26 cellular contexts compared by ENCODE assay signal in the genomic region with DNA sequence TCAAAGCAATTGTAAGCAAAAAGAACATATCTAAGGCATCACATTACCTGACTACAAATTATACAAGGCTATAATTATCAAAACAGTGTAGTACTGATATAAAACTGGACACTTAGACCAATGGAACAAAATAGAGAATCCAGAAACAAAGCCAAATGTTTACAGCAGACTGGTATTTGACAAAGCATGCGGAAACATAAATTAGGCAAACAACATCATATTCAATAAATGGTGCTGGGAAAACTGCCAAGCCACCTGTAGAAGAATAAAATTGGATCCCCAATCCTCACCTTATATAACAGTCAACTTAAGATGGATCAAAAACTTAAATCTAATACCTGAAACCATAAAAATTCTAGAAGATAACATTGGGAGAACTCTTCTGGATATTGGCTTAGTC.
"Had no signal": no experiment of that assay in that cellular context is flagged by ENCODE, and none has a peak within 500 bp of the region (broad histone marks: within the 10 kb centered on the region; RNA-seq: fewer than 3 reads in every experiment).

No MANE protein-coding gene starts in this region.

- H3K9me3 Mint-ChIP-seq: nephron progenitor cell had no signal

- H3K27ac ChIP-seq: adrenal gland, body of pancreas, esophagus muscularis mucosa, neutrophil, right lobe of liver, testis, transverse colon had no signal

- ATAC-seq: activated CD8-positive, alpha-beta memory T cell treated with anti-CD3 and anti-CD28 coated beads, Interleukin-2, amount 10 ng/mL, durations not matched to agents 7 days and 5 days; activated CD8-positive, alpha-beta T cell treated with anti-CD3 and anti-CD28 coated beads, Interleukin-2, amount 10 ng/mL, durations not matched to agents 7 days and 5 days; activated T-cell treated with anti-CD3 and anti-CD28 coated beads, Interleukin-2, amount 50 U/mL, for 72 hours; body of pancreas; left colon; right lobe of liver; stimulated activated naive CD8-positive, alpha-beta T cell treated with anti-CD3 and anti-CD28 coated beads, Interleukin-15, Interleukin-2, amounts not matched to agents 100 U/mL and 50 U/mL, for 24 hours; WTC11 had no signal

- H3K27ac Mint-ChIP-seq: activated CD8-positive, alpha-beta memory T cell treated with anti-CD3 and anti-CD28 coated beads, Interleukin-2, amount 10 ng/mL, durations not matched to agents 7 days and 5 days; activated CD8-positive, alpha-beta T cell treated with anti-CD3 and anti-CD28 coated beads, Interleukin-2, amount 10 ng/mL, durations not matched to agents 7 days and 5 days; activated naive CD8-positive, alpha-beta T cell treated with anti-CD3 and anti-CD28 coated beads for 36 hours; activated T-cell treated with anti-CD3 and anti-CD28 coated beads, Interleukin-2, amount 50 U/mL, for 72 hours; mesothelial cell of epicardium; naive B cell; nephron progenitor cell; WTC11 had no signal

- H3K4me3 Mint-ChIP-seq: activated CD8-positive, alpha-beta memory T cell treated with anti-CD3 and anti-CD28 coated beads, Interleukin-2, amount 10 ng/mL, durations not matched to agents 7 days and 5 days; activated CD8-positive, alpha-beta T cell treated with anti-CD3 and anti-CD28 coated beads, Interleukin-2, amount 10 ng/mL, durations not matched to agents 7 days and 5 days; activated naive CD8-positive, alpha-beta T cell treated with anti-CD3 and anti-CD28 coated beads for 36 hours; activated T-cell treated with anti-CD3 and anti-CD28 coated beads, Interleukin-2, amount 50 U/mL, for 72 hours; mesothelial cell of epicardium; naive B cell; nephron progenitor cell; WTC11 had no signal

- H3K4me3 ChIP-seq: adrenal gland, body of pancreas, esophagus muscularis mucosa, right lobe of liver, testis, transverse colon had no signal

- H3K4me1 Mint-ChIP-seq: activated CD8-positive, alpha-beta memory T cell treated with anti-CD3 and anti-CD28 coated beads, Interleukin-2, amount 10 ng/mL, durations not matched to agents 7 days and 5 days; activated naive CD8-positive, alpha-beta T cell treated with anti-CD3 and anti-CD28 coated beads for 36 hours; naive B cell; nephron progenitor cell; WTC11 had no signal

- H3K36me3 Mint-ChIP-seq: activated CD8-positive, alpha-beta memory T cell treated with anti-CD3 and anti-CD28 coated beads, Interleukin-2, amount 10 ng/mL, durations not matched to agents 7 days and 5 days; activated naive CD8-positive, alpha-beta T cell treated with anti-CD3 and anti-CD28 coated beads for 36 hours; mesothelial cell of epicardium; naive B cell; WTC11 had no signal

- H3K27me3 Mint-ChIP-seq: activated CD8-positive, alpha-beta memory T cell treated with anti-CD3 and anti-CD28 coated beads, Interleukin-2, amount 10 ng/mL, durations not matched to agents 7 days and 5 days; activated naive CD8-positive, alpha-beta T cell treated with anti-CD3 and anti-CD28 coated beads for 36 hours; naive B cell had no signal

- DNase-seq: activated CD4-positive, alpha-beta T cell treated with anti-CD3 and anti-CD28 coated beads for 1 hour; activated CD4-positive, alpha-beta T cell treated with anti-CD3 and anti-CD28 coated beads, Interleukin-2, amount 50 U/mL, for 1 hour; activated CD8-positive, alpha-beta memory T cell treated with anti-CD3 and anti-CD28 coated beads, Interleukin-2, amount 10 ng/mL, durations not matched to agents 7 days and 5 days; activated CD8-positive, alpha-beta T cell treated with anti-CD3 and anti-CD28 coated beads, Interleukin-2, amount 10 ng/mL, durations not matched to agents 7 days and 5 days; activated naive CD4-positive, alpha-beta T cell treated with Interleukin-2 at 50 U/mL for 16 hours; activated naive CD8-positive, alpha-beta T cell treated with anti-CD3 and anti-CD28 coated beads for 36 hours; activated T-cell treated with anti-CD3 and anti-CD28 coated beads, Interleukin-2, amount 50 U/mL, for 72 hours; adrenal gland; aorta; body of pancreas; dermis blood vessel endothelial cell; effector CD4-positive, alpha-beta T cell; foreskin melanocyte; kidney; left colon; naive B cell; nephron progenitor cell; right lobe of liver; stimulated activated CD4-positive, alpha-beta T cell treated with anti-CD3 and anti-CD28 coated beads, Interleukin-2, amount 100 ng/mL, for 48 hours; stimulated activated naive CD8-positive, alpha-beta T cell treated with anti-CD3 and anti-CD28 coated beads, Interleukin-15, Interleukin-2, amounts not matched to agents 100 U/mL and 50 U/mL, for 24 hours; testis; transverse colon had no signal
